ENCODE assay signal across 8 cellular contexts in the genomic region with DNA sequence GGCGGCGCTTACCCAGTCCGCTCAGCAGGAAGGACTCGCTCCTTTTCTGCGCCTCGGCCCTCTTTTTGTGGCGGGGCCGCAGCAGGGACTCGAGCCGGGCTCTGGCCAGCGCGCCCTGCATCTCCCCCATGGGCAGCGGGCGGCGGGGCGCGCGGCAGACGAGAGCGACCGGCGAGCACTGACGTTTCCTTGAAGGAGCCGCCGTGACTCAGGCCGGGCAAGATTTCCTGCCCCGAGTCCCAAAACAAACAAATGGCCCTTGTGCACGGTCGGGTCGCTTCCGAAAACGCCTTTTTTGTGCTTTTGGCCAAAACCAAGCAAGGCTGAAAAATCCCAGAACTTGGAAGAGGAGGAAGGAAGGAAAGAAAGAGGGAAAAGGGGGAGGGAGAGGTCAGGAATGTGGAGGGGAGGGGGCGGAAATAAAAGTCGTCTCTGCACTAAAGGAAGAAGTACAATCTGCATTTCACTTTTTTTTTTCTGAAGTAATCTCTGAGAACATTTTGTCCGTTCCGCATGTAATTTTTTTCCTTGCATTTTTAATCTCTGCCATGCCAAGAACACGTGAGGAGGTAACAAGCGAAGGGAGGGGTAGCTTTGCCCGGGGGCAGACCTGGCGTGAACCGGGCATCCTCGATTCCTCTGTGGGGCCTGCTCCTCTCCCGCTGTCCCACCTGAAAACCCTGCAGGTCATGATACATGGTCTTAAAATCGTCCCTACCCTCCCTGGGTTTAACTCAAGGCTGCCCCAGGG.
DNase-seq lines count a peak whose midpoint lies in the region; ATAC-seq, FAIRE-seq and TF ChIP-seq lines count a peak whose summit lies in the region.

No MANE protein-coding gene starts in this region.

- no peak overlapping the region for H2BK12ac ChIP-seq in H1 (ENCODE audit: low read depth, low read length)

- H3K36me3 ChIP-seq in BJ (ENCODE audit: control insufficient read depth, insufficient read depth, low read length): peaks cover 7% of the 10 kb centered on the region
- peaks cover 31% of the 10 kb centered on the region for H3K36me3 ChIP-seq in HUES64 (ENCODE audit: insufficient read depth, low read length)
- H3K36me3 ChIP-seq in H1 (ENCODE audit: control insufficient read depth in 2 of 4, insufficient read depth in 4 of 4, low read length in 3 of 4): peaks cover 5 to 23% (median 14%) of the 10 kb centered on the region in 4 experiments; a peak in 6 of 8 replicates
- H3K36me3 ChIP-seq in mesendoderm (ENCODE audit: control insufficient read depth, insufficient read depth, low read length): no peaks in the 10 kb centered on the region

- no peaks in the 10 kb centered on the region for H3K27me3 ChIP-seq in BJ (ENCODE audit: control insufficient read depth, insufficient read depth, low read length)
- H3K27me3 ChIP-seq in HUES64 (ENCODE audit: insufficient read depth, low read length): peaks cover 24% of the 10 kb centered on the region
- peaks cover 0 to 18% (median 12%) of the 10 kb centered on the region in 4 experiments; a peak in 6 of 7 replicates for H3K27me3 ChIP-seq in H1 (replicated peaks in 1 of 4; ENCODE audit: control insufficient read depth in 3 of 4, extremely low read depth in 1 of 4, insufficient read depth in 3 of 4, low read length in 3 of 4)
- no peaks in the 10 kb centered on the region for H3K27me3 ChIP-seq in mesendoderm (ENCODE audit: insufficient read depth, low read length, poor library complexity)

- peak overlapping the region; percentile 66 for H4K91ac ChIP-seq in H1 (replicated peaks; ENCODE audit: insufficient read length, low read length)

- H3K23ac ChIP-seq in H1 (ENCODE audit: insufficient read length): no peak overlapping the region
- no peak overlapping the region for H3K23ac ChIP-seq in mesendoderm (ENCODE audit: low read length)

- peak overlapping the region; percentile 65 for H3K27ac Mint-ChIP-seq in activated B cell treated with CpG ODN at 0.5 μM for 24 hours

- H3K4me2 ChIP-seq in H1 (ENCODE audit: insufficient read depth in 1 of 2, low read depth in 2 of 2, low read length in 2 of 2) (peak overlapping the region; percentile 91 to 93), mesendoderm (ENCODE audit: low read length) (peak overlapping the region; percentile 78)

- TF ChIP-seq EP300 in H1 (IDR thresholded peaks at IDR 0.05; ENCODE audit: borderline replicate concordance in 1 of 2, low read depth in 2 of 2, low read length in 2 of 2): no peak

- peak overlapping the region; percentile 53; the same call in 1 of the 2 replicates for H2BK15ac ChIP-seq in H1 (ENCODE audit: low read length)
- H2BK15ac ChIP-seq in mesendoderm (replicated peaks; ENCODE audit: low read depth): peak overlapping the region; percentile 20

- no peaks in the 10 kb centered on the region for H3K79me2 ChIP-seq in H1 (ENCODE audit: control insufficient read depth in 1 of 2, insufficient read depth in 2 of 2, low read length in 2 of 2)
- H3K79me2 ChIP-seq in mesendoderm (ENCODE audit: control insufficient read depth, insufficient read depth, low read length): no peaks in the 10 kb centered on the region

- H3K4ac ChIP-seq in H1 (replicated peaks; ENCODE audit: insufficient read length, low read depth, low read length) (no peak overlapping the region), mesendoderm (ENCODE audit: low read depth, low read length) (peak overlapping the region; percentile 46)

- no peaks in the 10 kb centered on the region for H3K9me3 Mint-ChIP-seq in activated B cell treated with CpG ODN at 0.5 μM for 24 hours

- peaks cover 14% of the 10 kb centered on the region; the same call in 1 of the 2 replicates for H3K23me2 ChIP-seq in H1 (ENCODE audit: low read depth, low read length)

- H3K9ac ChIP-seq in HUES64 (ENCODE audit: low read depth, low read length) (peak overlapping the region; percentile 75), H1 (replicated peaks in 1 of 4; ENCODE audit: extremely low read depth in 1 of 4, low read depth in 3 of 4, low read length in 3 of 4) (peak overlapping the region; percentile 6 to 73 (median 56); a peak in 5 of 7 replicates), mesendoderm (ENCODE audit: low read length) (peak overlapping the region; percentile 81)

- no peak for FAIRE-seq in H1 (lab: Jason Lieb, UNC)

- peak overlapping the region; percentile 79 for H3K4me3 ChIP-seq in BJ (ENCODE audit: low read depth, low read length)
- H3K4me3 ChIP-seq in HUES64 (ENCODE audit: low read length): peak overlapping the region; percentile 78
- peak overlapping the region; percentile 45 to 76 (median 67) for H3K4me3 ChIP-seq in H1 (ENCODE audit: extremely low read depth in 1 of 4, insufficient read depth in 2 of 4, low read depth in 3 of 4, low read length in 4 of 4)
- H3K4me3 ChIP-seq in mesendoderm (ENCODE audit: low read length): peak overlapping the region; percentile 37

- H3K4me1 ChIP-seq in HUES64 (ENCODE audit: insufficient read depth, low read length): peaks cover 19% of the 10 kb centered on the region
- peaks cover 4 to 13% (median 8%) of the 10 kb centered on the region in 4 experiments; a peak in 6 of 7 replicates for H3K4me1 ChIP-seq in H1 (replicated peaks in 1 of 4; ENCODE audit: control insufficient read depth in 3 of 4, insufficient read depth in 4 of 4, low read length in 3 of 4)
- H3K4me1 ChIP-seq in mesendoderm (ENCODE audit: control insufficient read depth, low read depth, low read length): no peaks in the 10 kb centered on the region

- no peaks in the 10 kb centered on the region for H4K20me1 ChIP-seq in H1 (replicated peaks in 1 of 2; ENCODE audit: control insufficient read depth in 1 of 2, insufficient read depth in 2 of 2, low read length in 2 of 2)

- TF ChIP-seq POLR2A in H1 (IDR thresholded peaks at IDR 0.05; ENCODE audit: control extremely low read depth in 1 of 2, low read depth in 2 of 2, low read length in 2 of 2): no peak

- CTCF ChIA-PET in BJ (lab: Yijun Ruan, JAX): interaction anchor here (0.6 to 4.0 kb wide), 3 partner anchors 114 to 649 kb away, joined by 3 to 15 read pairs (median 5); no protein-coding TSS in a partner anchor
- CTCF ChIA-PET in activated B cell treated with CpG ODN at 0.5 μM for 24 hours (lab: Charles Lee): interaction anchor here (5.8 kb wide), 1 partner anchor 465 kb away, joined by 88 read pairs; no protein-coding TSS in a partner anchor
- CTCF ChIA-PET in H1 (lab: Charles Lee; ENCODE audit: partially characterized antibody): interaction anchor here (0.9 to 2.8 kb wide), 3 partner anchors 334 to 466 kb away, joined by 3 to 20 read pairs (median 4); no protein-coding TSS in a partner anchor

- peak overlapping the region; percentile 77 for H3K27ac ChIP-seq in HUES64 (ENCODE audit: low read depth, low read length)
- peak overlapping the region; percentile 50; the same call in 1 of the 2 replicates for H3K27ac ChIP-seq in H1 (ENCODE audit: low read depth, low read length)
- peak overlapping the region; percentile 98 for H3K27ac ChIP-seq in mesendoderm (ENCODE audit: low read depth, low read length)

- under 1% methylated on average over 44 of the region's 44 CpGs for WGBS in HUES64
- 1% methylated on average over 41 of the region's 44 CpGs; no CpG with 5 or more reads in 1 of the 2 experiments for WGBS in H1 (ENCODE audit: extremely low coverage in 1 of 2, insufficient coverage in 1 of 2, insufficient read length in 1 of 2, insufficient replicate concordance in 2 of 2, low coverage in 1 of 2, low lambda C conversion rate in 2 of 2, missing lambda C conversion rate in 1 of 2), 2 experiments
- WGBS in mesendoderm (ENCODE audit: extremely low coverage, insufficient coverage, low lambda C conversion rate): no CpG with 5 or more reads among the region's 44 CpGs

- H4K8ac ChIP-seq in H1 (ENCODE audit: extremely low read depth, insufficient read depth, low read length): peak overlapping the region; percentile 92
- H4K8ac ChIP-seq in mesendoderm (ENCODE audit: low read depth, low read length): no peak overlapping the region

- peak overlapping the region; percentile 97 for H3K4me3 Mint-ChIP-seq in activated B cell treated with CpG ODN at 0.5 μM for 24 hours

- no peak for TF ChIP-seq RAD21 in H1 (IDR thresholded peaks at IDR 0.05 in 1 of 2, conservative IDR thresholded peaks at IDR 0.05 in 1 of 2; ENCODE audit: low read depth in 2 of 2, low read length in 2 of 2)

- H2BK120ac ChIP-seq in H1 (replicated peaks; ENCODE audit: low read depth, low read length) (no peak overlapping the region), mesendoderm (ENCODE audit: low read depth, low read length) (peak overlapping the region; percentile 30)

- DNase-seq in BJ (ENCODE audit: low read depth) (no peak), activated B cell treated with CpG ODN at 0.5 μM for 24 hours (no peak), H1 (ENCODE audit: low read depth in 1 of 2, low spot score in 2 of 2) (peak in 1 of 2 experiments; percentile 85), mesendoderm (peak; percentile 81), amniotic stem cell (lab: John Stamatoyannopoulos, UW) (no peak)
- peak; percentile 67 for DNase-seq in stimulated activated CD8-positive, alpha-beta memory T cell treated with anti-CD3 and anti-CD28 coated beads, Interleukin-4, amount 100 ng/mL, for 48 hours

- 0 out of 2 replicates have a peak overlapping the region, but pooled peaks have one; percentile 19 for H2AFZ ChIP-seq in H1 (ENCODE audit: low read length)

- H3K56ac ChIP-seq in H1 (replicated peaks; ENCODE audit: insufficient read length, low read depth, low read length): no peak overlapping the region
- H3K56ac ChIP-seq in mesendoderm (ENCODE audit: low read length): peak overlapping the region; percentile 87

- H2BK5ac ChIP-seq in H1 (ENCODE audit: low read depth, low read length): peak overlapping the region; percentile 8; the same call in 1 of the 2 replicates
- peak overlapping the region; percentile 44 for H2BK5ac ChIP-seq in mesendoderm (ENCODE audit: low read length)

- H2BK20ac ChIP-seq in H1 (ENCODE audit: low read length): no peak overlapping the region

- peak overlapping the region; percentile 10 for H4K5ac ChIP-seq in H1 (ENCODE audit: insufficient read length, low read depth, low read length)
- H4K5ac ChIP-seq in mesendoderm (ENCODE audit: low read length): no peak overlapping the region

- ATAC-seq in GM19467 (IDR thresholded peaks at IDR 0.05; ENCODE audit: unreplicated experiment): peak; percentile 11
- ATAC-seq in activated B cell treated with CpG ODN at 0.5 μM for 24 hours (ENCODE audit: low read depth): no peak

- H3K18ac ChIP-seq in H1 (ENCODE audit: extremely low read depth, low read length): peak overlapping the region; percentile 81
- H3K18ac ChIP-seq in mesendoderm (ENCODE audit: low read length): peak overlapping the region; percentile 99

- H3K27me3 Mint-ChIP-seq in activated B cell treated with CpG ODN at 0.5 μM for 24 hours: no peaks in the 10 kb centered on the region

- intact Hi-C loops in activated B cell treated with CpG ODN at 0.5 μM for 24 hours (cut with micrococcal nuclease): loop anchor here (5.0 to 10.0 kb wide), 5 partner anchors 42 to 1319 kb away; partner anchors contain the start of genes AHI1 and MYB

- POLR2A ChIA-PET in BJ (lab: Charles Lee): interaction anchor here (0.6 to 0.7 kb wide), 3 partner anchors 41 to 434 kb away, joined by 3 to 4 read pairs (median 3); no protein-coding TSS in a partner anchor
- POLR2A ChIA-PET in activated B cell treated with CpG ODN at 0.5 μM for 24 hours (lab: Charles Lee): interaction anchor here (0.7 to 3.0 kb wide), 5 partner anchors 18 to 465 kb away, joined by 3 to 18 read pairs (median 5); no protein-coding TSS in a partner anchor
- POLR2A ChIA-PET in H1 (lab: Charles Lee; ENCODE audit: partially characterized antibody): no interaction called here

- H3K4me1 Mint-ChIP-seq in activated B cell treated with CpG ODN at 0.5 μM for 24 hours: peaks cover 50% of the 10 kb centered on the region

- H3K14ac ChIP-seq in H1 (ENCODE audit: insufficient read length): peak overlapping the region; percentile 2

- no peak overlapping the region for H2AK5ac ChIP-seq in H1 (ENCODE audit: low read depth, low read length)
- H2AK5ac ChIP-seq in mesendoderm (ENCODE audit: low read length): no peak overlapping the region

- no peak for TF ChIP-seq CTCF in BJ (IDR thresholded peaks at IDR 0.05; ENCODE audit: insufficient read depth, low read depth, low read length)
- TF ChIP-seq CTCF in activated B cell treated with CpG ODN at 0.5 μM for 24 hours (IDR thresholded peaks at IDR 0.05): no peak
- no peak for TF ChIP-seq CTCF in H1 (IDR thresholded peaks at IDR 0.05; ENCODE audit: control extremely low read depth in 1 of 3, insufficient read depth in 1 of 3, low read depth in 1 of 3, low read length in 3 of 3)

- peaks cover 33% of the 10 kb centered on the region for H3K36me3 Mint-ChIP-seq in activated B cell treated with CpG ODN at 0.5 μM for 24 hours (ENCODE audit: low read depth)

- H3K79me1 ChIP-seq in H1 (ENCODE audit: low read depth, low read length) (no peaks in the 10 kb centered on the region), mesendoderm (ENCODE audit: low read length) (no peaks in the 10 kb centered on the region)

- H3K9me3 ChIP-seq in HUES64 (ENCODE audit: insufficient read depth, low read depth, low read length) (no peaks in the 10 kb centered on the region), H1 (ENCODE audit: insufficient read depth in 2 of 2, low read depth in 1 of 2, low read length in 1 of 2) (no peaks in the 10 kb centered on the region)

Comparison
In these comparisons a context has a peak if more than half of its experiments do, and no peak if none do; other contexts are left out.
1. DNase-seq: peak in mesendoderm (single experiment) and stimulated activated CD8-positive, alpha-beta memory T cell treated with anti-CD3 and anti-CD28 coated beads, Interleukin-4, amount 100 ng/mL, for 48 hours (single experiment); none in BJ (single experiment), activated B cell treated with CpG ODN at 0.5 μM for 24 hours (single experiment) and amniotic stem cell (single experiment).
2. Peak in every context shown above with its lines, with median percentiles within 50 percentile points of each other: H3K4me3 ChIP-seq, H3K27ac ChIP-seq and H3K9ac ChIP-seq.